15 cellular contexts compared by ENCODE assay signal in genomic region chr17:33924105-33924504, GRCh38.
DNase-seq lines count a peak whose midpoint lies in the region; ATAC-seq and TF ChIP-seq lines count a peak whose summit lies in the region.
"Had no signal": no experiment of that assay in that cellular context is flagged by ENCODE, and none has a peak within 500 bp of the region (broad histone marks: within the 10 kb centered on the region; RNA-seq: fewer than 3 reads in every experiment).

No MANE protein-coding gene starts in this region.

- H3K36me3 ChIP-seq in brain microvascular endothelial cell (replicated peaks), result no peaks in the 10 kb centered on the region
- H3K36me3 ChIP-seq: BE2C had no signal

- no peak overlapping the region for H2BK5ac ChIP-seq in H9 (ENCODE audit: insufficient read length, low read length)

- H3K27me3 Mint-ChIP-seq in H9 (ENCODE audit: low read depth), result peaks cover 7% of the 10 kb centered on the region; the same call in 1 of the 2 replicates

- no peak overlapping the region for H3K4me3 Mint-ChIP-seq in H9
- H3K4me3 Mint-ChIP-seq: CD4-positive, CD25-positive, alpha-beta regulatory T cell; HFFc6 had no signal

- no peaks in the 10 kb centered on the region for H3K36me3 Mint-ChIP-seq in H9 (ENCODE audit: insufficient read depth in 1 of 3, low read depth in 3 of 3)
- H3K36me3 Mint-ChIP-seq: CD4-positive, CD25-positive, alpha-beta regulatory T cell had no signal

- no peak overlapping the region for H4K8ac ChIP-seq in H9 (replicated peaks; ENCODE audit: insufficient read length, low read depth, low read length)

- H3K79me2 ChIP-seq in H9 (ENCODE audit: insufficient read depth, low read length), result no peaks in the 10 kb centered on the region

- in situ Hi-C loops in brain microvascular endothelial cell (cut with HindIII; ENCODE audit: low pct_ligation_motif_present, low sequenced_read_pairs), result no loop called here

- no peak overlapping the region for H3K18ac ChIP-seq in H9 (ENCODE audit: insufficient read length, low read depth, low read length)

- no peak overlapping the region for H2BK120ac ChIP-seq in H9 (ENCODE audit: low read depth, low read length, poor library complexity, severe bottlenecking)

- H3K4me3 ChIP-seq in brain microvascular endothelial cell (ENCODE audit: low read depth, low read length), result no peak overlapping the region
- H3K4me3 ChIP-seq: GM23248 had no signal

- no peak overlapping the region for H3T11ph ChIP-seq in H9 (ENCODE audit: low read length)

- no peak for TF ChIP-seq CTCF in H9 (conservative IDR thresholded peaks at IDR 0.05)
- no peak for TF ChIP-seq CTCF in brain microvascular endothelial cell (IDR thresholded peaks at IDR 0.05; ENCODE audit: low read depth, low read length, missing control alignments)

- H2BK12ac ChIP-seq in H9 (ENCODE audit: insufficient read length, low read depth, low read length), result no peak overlapping the region

- no peak overlapping the region for H3K4me2 ChIP-seq in H9 (ENCODE audit: insufficient read depth, insufficient read length, low read length)

- peaks cover 3% of the 10 kb centered on the region; the same call in 1 of the 2 replicates for H3K4me1 ChIP-seq in H9 (ENCODE audit: insufficient read depth, low read length)
- H3K4me1 ChIP-seq: Caco-2 had no signal

- H3K27ac ChIP-seq in H9 (ENCODE audit: insufficient read length, low read depth, low read length) (no peak overlapping the region), brain microvascular endothelial cell (no peak overlapping the region)
- H3K27ac ChIP-seq: GM23248, HL-60 had no signal

- no peak overlapping the region for H4K91ac ChIP-seq in H9 (ENCODE audit: insufficient read length, low read depth, low read length)

- H3K79me1 ChIP-seq in H9 (ENCODE audit: insufficient read depth, low read depth, low read length, poor library complexity, severe bottlenecking), result no peaks in the 10 kb centered on the region

- H3K9me3 ChIP-seq in H9 (ENCODE audit: control insufficient read depth, low read depth, low read length), result no peaks in the 10 kb centered on the region
- H3K9me3 ChIP-seq: BE2C, Caco-2 had no signal

- H4K20me1 ChIP-seq in H9 (ENCODE audit: control insufficient read depth, insufficient read depth, insufficient read length), result peaks cover 3% of the 10 kb centered on the region

- no peak for TF ChIP-seq POLR2A in erythroblast (IDR thresholded peaks at IDR 0.05; ENCODE audit: low read length)

- no peak overlapping the region for H3K9ac ChIP-seq in H9 (ENCODE audit: extremely low read depth, insufficient read length, low read length)
- H3K9ac ChIP-seq: GM23248 had no signal

- H2BK15ac ChIP-seq in H9 (ENCODE audit: low read depth, low read length), result no peak overlapping the region

- H3K9me3 Mint-ChIP-seq in H9, result 0 out of 5 replicates have a peak, but pooled peaks cover 0 to 3% of the 10 kb centered on the region in 2 experiments

- H3K27me3 ChIP-seq in H9 (ENCODE audit: insufficient read depth, low read length) (no peaks in the 10 kb centered on the region), brain microvascular endothelial cell (replicated peaks) (no peaks in the 10 kb centered on the region)
- H3K27me3 ChIP-seq: BE2C had no signal

- H2AK5ac ChIP-seq in H9 (ENCODE audit: insufficient read length, low read length), result no peak overlapping the region

- no peak overlapping the region for H3K23ac ChIP-seq in H9 (ENCODE audit: insufficient read length, low read depth, low read length)

- no peak overlapping the region for H4K5ac ChIP-seq in H9 (ENCODE audit: insufficient read length, low read depth, low read length)

- H3K14ac ChIP-seq in H9 (ENCODE audit: insufficient read depth, low read length), result peak overlapping the region; percentile 56; the same call in 1 of the 2 replicates

- WGBS in H9 (ENCODE audit: extremely low coverage, insufficient read length, low lambda C conversion rate), result no CpG with 5 or more reads among the region's 5 CpGs

- H3K27ac Mint-ChIP-seq in H9, result no peak overlapping the region
- H3K27ac Mint-ChIP-seq: CD4-positive, CD25-positive, alpha-beta regulatory T cell; HFFc6 had no signal

- no peak overlapping the region for H2BK20ac ChIP-seq in H9 (ENCODE audit: low read depth, low read length, poor library complexity, severe bottlenecking)

- no peak overlapping the region for H2AFZ ChIP-seq in H9 (ENCODE audit: low read length)
- H2AFZ ChIP-seq: GM23248 had no signal

- no peaks in the 10 kb centered on the region for H3K23me2 ChIP-seq in H9 (ENCODE audit: insufficient read length, low read depth, low read length, poor library complexity, severe bottlenecking)

- no peak overlapping the region for H3K4ac ChIP-seq in H9 (ENCODE audit: low read depth, low read length)

- ATAC-seq in GM19467 (IDR thresholded peaks at IDR 0.05; ENCODE audit: unreplicated experiment), result no peak
- ATAC-seq: HCT116 had no signal

- H3K56ac ChIP-seq in H9 (ENCODE audit: insufficient read length, low read depth, low read length), result no peak overlapping the region

- H3K4me1 Mint-ChIP-seq in H9, result peaks cover 21 to 23% of the 10 kb centered on the region in 2 experiments
- H3K4me1 Mint-ChIP-seq: CD4-positive, CD25-positive, alpha-beta regulatory T cell had no signal

- DNase-seq in H9 (no peak), NCI-H69 (lab: John Stamatoyannopoulos, UW) (peak; percentile 93), erythroblast (lab: John Stamatoyannopoulos, UW) (peak; percentile 17 to 32), SKM-1 (lab: John Stamatoyannopoulos, UW; ENCODE audit: unreplicated experiment) (no peak), brain microvascular endothelial cell (no peak)
- DNase-seq: ACHN; BE2C; C1 segment of cervical spinal cord; Caco-2; CD4-positive, CD25-positive, alpha-beta regulatory T cell; GM23248; HFFc6 had no signal

Comparison
In these comparisons a context has a peak if more than half of its experiments do, and no peak if none do; other contexts are left out.
1. DNase-seq: peak in NCI-H69 (single experiment) and erythroblast (2 of 2); none in H9 (single experiment), SKM-1 (single experiment) and brain microvascular endothelial cell (single experiment).